16 cellular contexts compared by ENCODE assay signal in the genomic region with DNA sequence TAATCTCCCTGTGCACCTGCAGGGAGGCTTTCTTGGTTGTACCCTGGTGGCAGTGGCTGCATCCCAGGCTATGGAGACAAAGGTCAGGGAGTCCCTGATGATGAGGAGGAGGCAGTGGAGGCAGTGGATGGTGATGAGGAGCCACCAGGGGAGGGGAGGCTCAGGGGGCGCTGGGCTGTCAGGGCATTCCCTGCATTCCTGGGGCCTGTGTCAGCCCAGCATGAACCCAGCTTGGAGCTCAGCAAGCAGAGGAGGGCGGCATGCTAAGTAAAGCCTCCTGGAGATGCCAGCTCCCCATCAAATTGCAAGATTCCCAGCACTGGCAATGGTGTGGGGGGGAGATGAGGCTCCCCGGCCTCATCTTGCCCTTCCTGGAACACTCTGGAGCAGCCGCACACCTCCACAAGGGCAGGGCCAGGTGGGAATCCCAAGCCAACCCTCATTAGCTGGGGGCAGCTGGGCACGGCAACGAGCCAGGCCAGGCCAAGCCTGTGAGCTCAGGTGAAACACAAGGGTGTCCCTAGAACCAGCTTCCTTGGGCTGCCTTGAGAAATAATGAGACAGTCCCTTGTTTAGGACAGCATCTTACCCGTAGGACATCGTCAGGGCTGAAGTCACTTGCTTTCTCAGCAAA.
"Had no signal": no experiment of that assay in that cellular context is flagged by ENCODE, and none has a peak within 500 bp of the region (broad histone marks: within the 10 kb centered on the region; RNA-seq: fewer than 3 reads in every experiment).

No MANE protein-coding gene starts in this region.

- ATAC-seq: activated T-helper 17 cell treated with anti-CD3 and anti-CD28 coated beads, Interleukin-2, amount 50 U/mL, for 72 hours; effector memory CD8-positive, alpha-beta T cell; gastroesophageal sphincter; natural killer cell; right lobe of liver had no signal

- H3K27ac Mint-ChIP-seq: activated CD4-positive, alpha-beta T cell treated with anti-CD3 and anti-CD28 coated beads, Interleukin-2, amount 10 ng/mL, durations not matched to agents 7 days and 5 days; activated naive CD4-positive, alpha-beta T cell treated with anti-CD3 and anti-CD28 coated beads, Interleukin-2, amount 10 ng/mL, durations not matched to agents 7 days and 5 days; activated T-helper 17 cell treated with anti-CD3 and anti-CD28 coated beads, Interleukin-2, amount 50 U/mL, for 72 hours; effector memory CD8-positive, alpha-beta T cell; natural killer cell had no signal

- H3K27me3 ChIP-seq: right lobe of liver had no signal

- H3K4me3 Mint-ChIP-seq: activated CD4-positive, alpha-beta T cell treated with anti-CD3 and anti-CD28 coated beads, Interleukin-2, amount 10 ng/mL, durations not matched to agents 7 days and 5 days; activated naive CD4-positive, alpha-beta T cell treated with anti-CD3 and anti-CD28 coated beads, Interleukin-2, amount 10 ng/mL, durations not matched to agents 7 days and 5 days; activated T-helper 17 cell treated with anti-CD3 and anti-CD28 coated beads, Interleukin-2, amount 50 U/mL, for 72 hours; effector memory CD8-positive, alpha-beta T cell; natural killer cell had no signal

- H3K4me1 Mint-ChIP-seq: activated CD4-positive, alpha-beta T cell treated with anti-CD3 and anti-CD28 coated beads, Interleukin-2, amount 10 ng/mL, durations not matched to agents 7 days and 5 days; activated naive CD4-positive, alpha-beta T cell treated with anti-CD3 and anti-CD28 coated beads, Interleukin-2, amount 10 ng/mL, durations not matched to agents 7 days and 5 days; activated T-helper 17 cell treated with anti-CD3 and anti-CD28 coated beads, Interleukin-2, amount 50 U/mL, for 72 hours; natural killer cell had no signal

- H3K4me1 ChIP-seq: gastroesophageal sphincter, prostate gland, right lobe of liver, spleen had no signal

- H3K27ac ChIP-seq: gastroesophageal sphincter, hepatocyte, prostate gland, right lobe of liver, spleen had no signal

- H3K4me2 ChIP-seq: hepatocyte had no signal

- H2AFZ ChIP-seq: hepatocyte had no signal

- H3K9me3 Mint-ChIP-seq: activated CD4-positive, alpha-beta T cell treated with anti-CD3 and anti-CD28 coated beads, Interleukin-2, amount 10 ng/mL, durations not matched to agents 7 days and 5 days; activated naive CD4-positive, alpha-beta T cell treated with anti-CD3 and anti-CD28 coated beads, Interleukin-2, amount 10 ng/mL, durations not matched to agents 7 days and 5 days; activated T-helper 17 cell treated with anti-CD3 and anti-CD28 coated beads, Interleukin-2, amount 50 U/mL, for 72 hours; effector memory CD8-positive, alpha-beta T cell; natural killer cell had no signal

- H3K9me3 ChIP-seq: gastroesophageal sphincter, prostate gland, right lobe of liver, spleen had no signal

- H3K79me2 ChIP-seq: hepatocyte had no signal

- DNase-seq: activated CD4-positive, alpha-beta T cell treated with anti-CD3 and anti-CD28 coated beads, Interleukin-2, amount 10 ng/mL, durations not matched to agents 7 days and 5 days; activated CD8-positive, alpha-beta memory T cell treated with anti-CD3 and anti-CD28 coated beads for 24 hours; activated naive CD4-positive, alpha-beta T cell treated with anti-CD3 and anti-CD28 coated beads, Interleukin-2, amount 10 ng/mL, durations not matched to agents 7 days and 5 days; caudate nucleus; effector memory CD8-positive, alpha-beta T cell; mammary epithelial cell; natural killer cell; right lobe of liver; stimulated activated CD4-positive, alpha-beta T cell treated with anti-CD3 and anti-CD28 coated beads, Interleukin-2, amount 100 ng/mL, for 24 hours; stimulated activated naive CD4-positive, alpha-beta T cell; trophoblast cell had no signal

- H3K36me3 ChIP-seq: gastroesophageal sphincter, prostate gland, right lobe of liver, spleen had no signal

- H3K4me3 ChIP-seq: gastroesophageal sphincter, hepatocyte, prostate gland, right lobe of liver, spleen had no signal

- H3K36me3 Mint-ChIP-seq: activated naive CD4-positive, alpha-beta T cell treated with anti-CD3 and anti-CD28 coated beads, Interleukin-2, amount 10 ng/mL, durations not matched to agents 7 days and 5 days; natural killer cell had no signal
